Comparison of ENCODE assay signal across 18 cellular contexts in genomic region chr1:48023488-48023887, GRCh38. TPM values are rescaled to one million over a fixed set of nuclear protein-coding genes. Genes with fewer than 3 reads are reported as not detected.
DNase-seq lines count a peak whose midpoint lies in the region; ATAC-seq, FAIRE-seq and TF ChIP-seq lines count a peak whose summit lies in the region.
"Had no signal": no experiment of that assay in that cellular context is flagged by ENCODE, and none has a peak within 500 bp of the region (broad histone marks: within the 10 kb centered on the region; RNA-seq: fewer than 3 reads in every experiment).

No MANE protein-coding gene starts in this region.

- H3K27me3 Mint-ChIP-seq in H9 (ENCODE audit: low read depth) = peaks cover 5% of the 10 kb centered on the region

- H3K56ac ChIP-seq in H9 (ENCODE audit: insufficient read length, low read depth, low read length) (no peak overlapping the region), mesendoderm (ENCODE audit: low read length) (no peak overlapping the region)

- H2BK12ac ChIP-seq in H9 (ENCODE audit: insufficient read length, low read depth, low read length) = no peak overlapping the region

- no peak overlapping the region for H3K27ac ChIP-seq in H9 (ENCODE audit: insufficient read length, low read depth, low read length)
- no peak overlapping the region for H3K27ac ChIP-seq in K562 (ENCODE audit: extremely low read depth, low read depth, low read length)
- H3K27ac ChIP-seq in mesendoderm (ENCODE audit: low read depth, low read length) = no peak overlapping the region
- H3K27ac ChIP-seq in heart left ventricle = no peak overlapping the region
- no peak overlapping the region for H3K27ac ChIP-seq in kidney (ENCODE audit: low read depth in 2 of 2, low read length in 2 of 2)
- H3K27ac ChIP-seq: BLaER1 treated with 17β-estradiol and CSF1 and Interleukin-3, amounts not matched to agents 10 nM and 100 nM had no signal

- no peaks in the 10 kb centered on the region for H3K9me3 Mint-ChIP-seq in H9
- H3K9me3 Mint-ChIP-seq: CD4-positive, alpha-beta T cell had no signal

- peak; percentile 10 for DNase-seq in H9
- no peak for DNase-seq in K562 (ENCODE audit: extremely low read depth in 1 of 4, low spot score in 3 of 4)
- no peak for DNase-seq in epithelial cell of proximal tubule (ENCODE audit: low read depth)
- DNase-seq in mesendoderm = no peak
- DNase-seq in heart left ventricle = no peak
- no peak for DNase-seq in activated gamma-delta T cell treated with Interleukin-2 at 50 U/mL for 16 hours
- DNase-seq in kidney = no peak
- DNase-seq: ACHN; Calu3; CD4-positive, alpha-beta T cell; DMS 273 treated with DMSO at 0.1 percent for 48 hours; GOT3; HFFc6 had no signal

- no peak overlapping the region for H2BK5ac ChIP-seq in H9 (ENCODE audit: insufficient read length, low read length)
- H2BK5ac ChIP-seq in mesendoderm (ENCODE audit: low read length) = no peak overlapping the region

- H2AK5ac ChIP-seq in H9 (ENCODE audit: insufficient read length, low read length) = no peak overlapping the region
- peak overlapping the region; percentile 70 for H2AK5ac ChIP-seq in mesendoderm (ENCODE audit: low read length)

- H3K18ac ChIP-seq in H9 (ENCODE audit: insufficient read length, low read depth, low read length) (no peak overlapping the region), mesendoderm (ENCODE audit: low read length) (peak overlapping the region; percentile 43)

- no peak overlapping the region for H2BK15ac ChIP-seq in H9 (ENCODE audit: low read depth, low read length)
- no peak overlapping the region for H2BK15ac ChIP-seq in mesendoderm (replicated peaks; ENCODE audit: low read depth)

- no TSS peak for BruUV-seq in K562 (replicated peaks; lab: Mats Ljungman, UMichigan)

- H3K9ac ChIP-seq in H9 (ENCODE audit: extremely low read depth, insufficient read length, low read length) (no peak overlapping the region), K562 (ENCODE audit: insufficient read depth in 1 of 2, low read depth in 2 of 2, low read length in 2 of 2) (no peak overlapping the region), mesendoderm (ENCODE audit: low read length) (no peak overlapping the region), kidney (ENCODE audit: low read length in 2 of 2) (no peak overlapping the region)
- H3K9ac ChIP-seq: BLaER1 treated with 17β-estradiol and CSF1 and Interleukin-3, amounts not matched to agents 10 nM and 100 nM had no signal

- no peak overlapping the region for H3K4me3 Mint-ChIP-seq in H9
- H3K4me3 Mint-ChIP-seq: CD4-positive, alpha-beta T cell; HFFc6 had no signal

- CTCF ChIA-PET in K562 (lab: Yijun Ruan, JAX; ENCODE audit: low intra/inter-chr PET ratio) = interaction anchor here (0.5 kb wide), 1 partner anchor 26 kb away, joined by 3 read pairs; the partner anchor contains the start of gene TRABD2B

- H3K36me3 ChIP-seq in K562 (ENCODE audit: control insufficient read depth, insufficient read depth, low read length) (no peaks in the 10 kb centered on the region), mesendoderm (ENCODE audit: control insufficient read depth, insufficient read depth, low read length) (no peaks in the 10 kb centered on the region), heart left ventricle (no peaks in the 10 kb centered on the region), kidney (ENCODE audit: control insufficient read depth in 1 of 2, insufficient read depth in 2 of 2, low read length in 2 of 2) (no peaks in the 10 kb centered on the region)
- H3K36me3 ChIP-seq: BLaER1 treated with 17β-estradiol and CSF1 and Interleukin-3, amounts not matched to agents 10 nM and 100 nM; HAP-1 had no signal

- ATAC-seq in K562 (no peak), heart left ventricle (no peak)
- ATAC-seq: GM12878 had no signal

- no CpG with 5 or more reads among the region's 6 CpGs for WGBS in H9 (ENCODE audit: extremely low coverage, insufficient read length, low lambda C conversion rate)
- WGBS in K562 (ENCODE audit: insufficient coverage, low coverage, missing lambda C conversion rate) = 1% methylated on average over 6 of the region's 6 CpGs
- no CpG with 5 or more reads among the region's 6 CpGs for WGBS in mesendoderm (ENCODE audit: extremely low coverage, insufficient coverage, low lambda C conversion rate)
- WGBS in heart left ventricle, 4 donors = 87 to 94% (median 92%) methylated on average over 6 of the region's 6 CpGs

- TF ChIP-seq EP300 in K562 (IDR thresholded peaks at IDR 0.05; ENCODE audit: low read length) = no peak

- H3K79me1 ChIP-seq in H9 (ENCODE audit: insufficient read depth, low read depth, low read length, poor library complexity, severe bottlenecking) (no peaks in the 10 kb centered on the region), mesendoderm (ENCODE audit: low read length) (no peaks in the 10 kb centered on the region)

- H3K27me3 ChIP-seq in H9 (ENCODE audit: insufficient read depth, low read length) (no peaks in the 10 kb centered on the region), K562 (ENCODE audit: control insufficient read depth in 2 of 2, insufficient read depth in 2 of 2, low read length in 2 of 2) (peaks cover 0 to 4% of the 10 kb centered on the region in 2 experiments; a peak in 1 of 5 replicates), mesendoderm (ENCODE audit: insufficient read depth, low read length, poor library complexity) (no peaks in the 10 kb centered on the region), heart left ventricle (no peaks in the 10 kb centered on the region)
- H3K27me3 ChIP-seq: BLaER1 treated with 17β-estradiol and CSF1 and Interleukin-3, amounts not matched to agents 10 nM and 100 nM had no signal

- intact Hi-C loops in K562 (cut with micrococcal nuclease) (no loop called here), heart left ventricle (cut with DNase I) (no loop called here), kidney (cut with DNase I) (no loop called here)

- POLR2A ChIA-PET in K562 (lab: Yijun Ruan, JAX) = interaction anchor here (0.6 kb wide), 1 partner anchor 12 kb away, joined by 3 read pairs; no protein-coding TSS in a partner anchor

- H3K23ac ChIP-seq in H9 (ENCODE audit: insufficient read length, low read depth, low read length) (no peak overlapping the region), mesendoderm (ENCODE audit: low read length) (no peak overlapping the region)

- TF ChIP-seq RAD21 in K562 (CRISPR knock-in tag; conservative IDR thresholded peaks at IDR 0.05 in 1 of 2, IDR thresholded peaks at IDR 0.05 in 1 of 2) = no peak

- no peak overlapping the region for H2BK120ac ChIP-seq in H9 (ENCODE audit: low read depth, low read length, poor library complexity, severe bottlenecking)
- H2BK120ac ChIP-seq in mesendoderm (ENCODE audit: low read depth, low read length) = peak overlapping the region; percentile 54

- no peak for TF ChIP-seq POLR2A in K562 (conservative IDR thresholded peaks at IDR 0.05)
- TF ChIP-seq POLR2A in heart left ventricle (IDR thresholded peaks at IDR 0.05) = no peak

- H4K20me1 ChIP-seq in H9 (ENCODE audit: control insufficient read depth, insufficient read depth, insufficient read length) = no peaks in the 10 kb centered on the region
- no peaks in the 10 kb centered on the region for H4K20me1 ChIP-seq in K562 (replicated peaks; ENCODE audit: control insufficient read depth, insufficient read depth, low read length)
- H4K20me1 ChIP-seq: BLaER1 treated with 17β-estradiol and CSF1 and Interleukin-3, amounts not matched to agents 10 nM and 100 nM had no signal

- H4K91ac ChIP-seq in H9 (ENCODE audit: insufficient read length, low read depth, low read length) = no peak overlapping the region

- H2AFZ ChIP-seq in H9 (ENCODE audit: low read length) (no peak overlapping the region), K562 (ENCODE audit: low read depth, low read length) (no peak overlapping the region)

- H3K4ac ChIP-seq in H9 (ENCODE audit: low read depth, low read length) (no peak overlapping the region), mesendoderm (ENCODE audit: low read depth, low read length) (no peak overlapping the region)

- H3K4me3 ChIP-seq in K562 (no peak overlapping the region), epithelial cell of proximal tubule (ENCODE audit: low read depth, low read length) (no peak overlapping the region), mesendoderm (ENCODE audit: low read length) (no peak overlapping the region), heart left ventricle (no peak overlapping the region), kidney (ENCODE audit: low read length in 2 of 2) (no peak overlapping the region)
- H3K4me3 ChIP-seq: BLaER1 treated with 17β-estradiol and CSF1 and Interleukin-3, amounts not matched to agents 10 nM and 100 nM; GM12878; HAP-1 had no signal

- no peak overlapping the region for H4K5ac ChIP-seq in H9 (ENCODE audit: insufficient read length, low read depth, low read length)
- H4K5ac ChIP-seq in mesendoderm (ENCODE audit: low read length) = no peak overlapping the region

- peak overlapping the region in 1 of 3 experiments; percentile 85; a peak in 1 of 7 replicates for H3K27ac Mint-ChIP-seq in H9
- H3K27ac Mint-ChIP-seq: CD4-positive, alpha-beta T cell; HFFc6 had no signal

- H3K36me3 Mint-ChIP-seq in H9 (ENCODE audit: insufficient read depth in 1 of 3, low read depth in 3 of 3) = no peaks in the 10 kb centered on the region

- TF ChIP-seq CTCF in H9 (conservative IDR thresholded peaks at IDR 0.05) (no peak), K562 (IDR thresholded peaks at IDR 0.05 in 2 of 3, conservative IDR thresholded peaks at IDR 0.05 in 1 of 3; ENCODE audit: insufficient read depth in 2 of 3, low read depth in 1 of 3, low read length in 3 of 3) (no peak), epithelial cell of proximal tubule (conservative IDR thresholded peaks at IDR 0.05; ENCODE audit: low read depth, low read length) (peak; percentile 41), heart left ventricle (IDR thresholded peaks at IDR 0.05) (no peak), kidney (IDR thresholded peaks at IDR 0.05; ENCODE audit: borderline replicate concordance, extremely low read depth, insufficient read depth) (no peak)

- H3K4me2 ChIP-seq in H9 (ENCODE audit: insufficient read depth, insufficient read length, low read length) = no peak overlapping the region
- no peak overlapping the region for H3K4me2 ChIP-seq in K562 (ENCODE audit: insufficient read depth, low read length)
- no peak overlapping the region for H3K4me2 ChIP-seq in mesendoderm (ENCODE audit: low read length)
- H3K4me2 ChIP-seq: BLaER1 treated with 17β-estradiol and CSF1 and Interleukin-3, amounts not matched to agents 10 nM and 100 nM had no signal

- no peak overlapping the region for H3K14ac ChIP-seq in H9 (ENCODE audit: insufficient read depth, low read length)

- H4K8ac ChIP-seq in H9 (replicated peaks; ENCODE audit: insufficient read length, low read depth, low read length) (no peak overlapping the region), mesendoderm (ENCODE audit: low read depth, low read length) (no peak overlapping the region)

- H2BK20ac ChIP-seq in H9 (ENCODE audit: low read depth, low read length, poor library complexity, severe bottlenecking) = no peak overlapping the region

- H3K79me2 ChIP-seq in H9 (ENCODE audit: insufficient read depth, low read length) (no peaks in the 10 kb centered on the region), K562 (ENCODE audit: control insufficient read depth, insufficient read depth, low read length) (no peaks in the 10 kb centered on the region), mesendoderm (ENCODE audit: control insufficient read depth, insufficient read depth, low read length) (no peaks in the 10 kb centered on the region)

- H3T11ph ChIP-seq in H9 (ENCODE audit: low read length) = no peak overlapping the region

- no peak for FAIRE-seq in K562 (lab: Jason Lieb, UNC)
- no peak for FAIRE-seq in kidney (lab: Jason Lieb, UNC)
- FAIRE-seq: GM12878 had no signal

- H3K23me2 ChIP-seq in H9 (ENCODE audit: insufficient read length, low read depth, low read length, poor library complexity, severe bottlenecking) = no peaks in the 10 kb centered on the region

- H3K9me1 ChIP-seq in K562 (ENCODE audit: control insufficient read depth, insufficient read depth, low read length) = no peaks in the 10 kb centered on the region

- peaks cover 4% of the 10 kb centered on the region; the same call in 1 of the 2 replicates for H3K4me1 ChIP-seq in H9 (ENCODE audit: insufficient read depth, low read length)
- H3K4me1 ChIP-seq in K562 (replicated peaks in 1 of 2; ENCODE audit: control insufficient read depth in 2 of 2, insufficient read depth in 2 of 2, low read length in 2 of 2) = no peaks in the 10 kb centered on the region; a peak in 1 of 5 replicates
- peaks cover 28% of the 10 kb centered on the region for H3K4me1 ChIP-seq in mesendoderm (ENCODE audit: control insufficient read depth, low read depth, low read length)
- H3K4me1 ChIP-seq in heart left ventricle = peaks cover 0 to 10% (median 0%) of the 10 kb centered on the region in 12 donors
- H3K4me1 ChIP-seq in kidney (ENCODE audit: control insufficient read depth in 1 of 2, insufficient read depth in 1 of 2, low read depth in 1 of 2, low read length in 2 of 2) = peaks cover 0 to 2% of the 10 kb centered on the region in 2 donors
- H3K4me1 ChIP-seq: HAP-1 had no signal

- H3K9me3 ChIP-seq in H9 (ENCODE audit: control insufficient read depth, low read depth, low read length) (no peaks in the 10 kb centered on the region), K562 (replicated peaks; ENCODE audit: control insufficient read depth, insufficient read depth, low read depth, low read length) (no peaks in the 10 kb centered on the region), heart left ventricle (no peaks in the 10 kb centered on the region), kidney (ENCODE audit: control insufficient read depth in 1 of 2, low read length in 2 of 2) (no peaks in the 10 kb centered on the region)
- H3K9me3 ChIP-seq: BLaER1 treated with 17β-estradiol and CSF1 and Interleukin-3, amounts not matched to agents 10 nM and 100 nM; HAP-1 had no signal

- H3K4me1 Mint-ChIP-seq in H9 = peaks cover 36 to 47% of the 10 kb centered on the region in 2 experiments

- in situ Hi-C loops in K562 (cut with MboI) = no loop called here

RNA-seq across cellular contexts. Expression of gene TRABD2B, which starts 26.3 kb away (rescaled TPM):
- total RNA-seq in H9 (2021) (1.9 and 2.3 TPM in 2 replicates), K562 (2014; rRNA removed) (not detected in 2 replicates), K562 (2014; rRNA removed; fragmentation: Illumina TruSeq; extraction: Trizol) (not detected in 2 replicates), K562 (2015; rRNA removed; fragmentation: Illumina TruSeq; extraction: Trizol) (not detected in 2 replicates), K562 (2021) (not detected in 2 replicates), epithelial cell of proximal tubule (0.14 and 0.46 TPM in 2 replicates), heart left ventricle (1 to 10 TPM in 4 of 9 donors, under 1 TPM in 5; 0.31 to 1.1 (median 0.87) TPM), kidney (62.0 TPM)
- total RNA-seq in K562 (2011; cell fraction: chromatin; rRNA removed; ENCODE audit: low replicate concordance) = not detected in 2 replicates
- not detected in 2 replicates for total RNA-seq in K562 (2011; cell fraction: nucleolus; rRNA removed)
- total RNA-seq in K562 (2011; cell fraction: nucleoplasm; rRNA removed) = not detected in 2 replicates
- polyA plus RNA-seq in K562 (2011; rRNA removed) (not detected in 2 replicates), K562 (2014; fragmentation: Illumina TruSeq; extraction: Trizol) (not detected in 2 replicates), K562 (2014; fragmentation: Nextera tagmentation; extraction: Ambion mirVana) (not detected), K562 (2014; rRNA removed) (not detected in 2 replicates), heart left ventricle (under 1 TPM; 0.46 to 0.80 TPM), kidney (ENCODE audit: insufficient read depth, low read depth, low replicate concordance) (19.8 TPM)
- not detected in 2 replicates for polyA plus RNA-seq in K562 (2011; cell fraction: cytosol; rRNA removed)
- not detected in 2 replicates for polyA plus RNA-seq in K562 (2011; cell fraction: nucleus; rRNA removed)
- polyA plus RNA-seq in K562 (2012) = not detected in 2 replicates
- not detected in 2 replicates for polyA minus RNA-seq in K562 (2011; rRNA and poly(A)+ RNA removed)
- polyA minus RNA-seq in K562 (2011; cell fraction: cytosol; rRNA and poly(A)+ RNA removed) = not detected in 2 replicates
- polyA minus RNA-seq in K562 (2011; cell fraction: nucleus; rRNA and poly(A)+ RNA removed) = not detected in 2 replicates
- polyA plus RNA-seq in mesendoderm (2013, experiment 1 of 2) = 3.4 TPM
- polyA plus RNA-seq in mesendoderm (2013, experiment 2 of 2) = 2.7 TPM
- total RNA-seq: CD4-positive, alpha-beta T cell; Daoy; GM12878; HFFc6; HT1080 had no signal
- polyA plus RNA-seq: GM12878 had no signal

Comparison
In these comparisons a context has a peak if more than half of its experiments do, and no peak if none do; other contexts are left out.
1. RNA of gene TRABD2B, which starts 26.3 kb away (total RNA-seq): 62.0 TPM in kidney (single experiment); 1.9 to 2.3 TPM in H9, 0.31 to 1.1 TPM in heart left ventricle, 0.14 to 0.46 TPM in epithelial cell of proximal tubule and not detected in K562; every median in the first group is over 10 times any median in the second.